Comparison of ENCODE assay signal across 23 cellular contexts in genomic region chr5:38622723-38623129, GRCh38.
DNase-seq lines count a peak whose midpoint lies in the region; ATAC-seq, FAIRE-seq and TF ChIP-seq lines count a peak whose summit lies in the region.
"Had no signal": no experiment of that assay in that cellular context is flagged by ENCODE, and none has a peak within 500 bp of the region (broad histone marks: within the 10 kb centered on the region; RNA-seq: fewer than 3 reads in every experiment).

No MANE protein-coding gene starts in this region.

- peaks cover 0 to 8% (median 0%) of the 10 kb centered on the region in 9 donors for H3K4me1 ChIP-seq in heart right ventricle
- H3K4me1 ChIP-seq in mesendoderm (ENCODE audit: control insufficient read depth, low read depth, low read length), result peaks cover 3% of the 10 kb centered on the region
- H3K4me1 ChIP-seq in Peyer's patch, result no peaks in the 10 kb centered on the region
- no peaks in the 10 kb centered on the region for H3K4me1 ChIP-seq in tibial nerve
- H3K4me1 ChIP-seq: SJSA1 had no signal

- no peaks in the 10 kb centered on the region for H3K79me2 ChIP-seq in mesendoderm (ENCODE audit: control insufficient read depth, insufficient read depth, low read length)

- 63 to 73% methylated on average over 3 of the region's 3 CpGs for WGBS in heart right ventricle, 2 donors
- no CpG with 5 or more reads among the region's 3 CpGs for WGBS in mesendoderm (ENCODE audit: extremely low coverage, insufficient coverage, low lambda C conversion rate)
- 91 to 98% methylated on average over 3 of the region's 3 CpGs for WGBS in tibial nerve, 2 donors

- H4K8ac ChIP-seq in mesendoderm (ENCODE audit: low read depth, low read length), result no peak overlapping the region

- H3K4me1 Mint-ChIP-seq in activated CD4-positive, alpha-beta memory T cell treated with anti-CD3 and anti-CD28 coated beads for 36 hours (ENCODE audit: low read depth), result no peaks in the 10 kb centered on the region
- no peaks in the 10 kb centered on the region for H3K4me1 Mint-ChIP-seq in HFFc6 (ENCODE audit: low read depth)
- H3K4me1 Mint-ChIP-seq: CD4-positive, CD25-positive, alpha-beta regulatory T cell; GM23338 had no signal

- H3K9ac ChIP-seq in SK-N-MC (ENCODE audit: insufficient read length) (no peak overlapping the region), mesendoderm (ENCODE audit: low read length) (no peak overlapping the region)

- H3K27me3 Mint-ChIP-seq in activated CD4-positive, alpha-beta memory T cell treated with anti-CD3 and anti-CD28 coated beads for 36 hours, result no peaks in the 10 kb centered on the region
- H3K27me3 Mint-ChIP-seq in HFFc6 (ENCODE audit: insufficient read depth), result no peaks in the 10 kb centered on the region; the same call in 1 of the 2 replicates
- H3K27me3 Mint-ChIP-seq: CD4-positive, CD25-positive, alpha-beta regulatory T cell had no signal

- TF ChIP-seq CTCF in heart right ventricle (IDR thresholded peaks at IDR 0.05), result no peak
- TF ChIP-seq CTCF in Peyer's patch (IDR thresholded peaks at IDR 0.05), result no peak
- no peak for TF ChIP-seq CTCF in tibial nerve (IDR thresholded peaks at IDR 0.05)
- TF ChIP-seq CTCF in HFFc6 (IDR thresholded peaks at IDR 0.05), result no peak

- no peak overlapping the region for H2BK120ac ChIP-seq in mesendoderm (ENCODE audit: low read depth, low read length)

- ATAC-seq in heart right ventricle, result peak in 5 of 8 donors; percentile 34 to 67 (median 53)
- ATAC-seq: GM23338 had no signal

- peak overlapping the region; percentile 74 for H3K27ac ChIP-seq in SK-N-MC
- H3K27ac ChIP-seq in heart right ventricle, result peak overlapping the region in 2 of 10 donors; percentile 15 to 30
- H3K27ac ChIP-seq in mesendoderm (ENCODE audit: low read depth, low read length), result no peak overlapping the region
- H3K27ac ChIP-seq in Peyer's patch, result no peak overlapping the region
- H3K27ac ChIP-seq in tibial nerve, result no peak overlapping the region
- H3K27ac ChIP-seq: HL-60, SJSA1 had no signal

- H3K36me3 ChIP-seq in SK-N-MC (ENCODE audit: insufficient read depth, low read length), result no peaks in the 10 kb centered on the region
- H3K36me3 ChIP-seq in heart right ventricle, result no peaks in the 10 kb centered on the region
- H3K36me3 ChIP-seq in mesendoderm (ENCODE audit: control insufficient read depth, insufficient read depth, low read length), result no peaks in the 10 kb centered on the region
- no peaks in the 10 kb centered on the region for H3K36me3 ChIP-seq in Peyer's patch
- H3K36me3 ChIP-seq in tibial nerve, result no peaks in the 10 kb centered on the region
- H3K36me3 ChIP-seq: SJSA1 had no signal

- TF ChIP-seq POLR2A in Peyer's patch (IDR thresholded peaks at IDR 0.05) (no peak), tibial nerve (IDR thresholded peaks at IDR 0.05) (no peak)

- no peaks in the 10 kb centered on the region for H3K79me1 ChIP-seq in mesendoderm (ENCODE audit: low read length)

- peak overlapping the region; percentile 31; the same call in 1 of the 2 replicates for H3K4me3 ChIP-seq in SK-N-MC
- H3K4me3 ChIP-seq in heart right ventricle, result no peak overlapping the region
- no peak overlapping the region for H3K4me3 ChIP-seq in mesendoderm (ENCODE audit: low read length)
- no peak overlapping the region for H3K4me3 ChIP-seq in Peyer's patch
- H3K4me3 ChIP-seq in tibial nerve, result no peak overlapping the region
- H3K4me3 ChIP-seq: GM23338, SJSA1 had no signal

- H3K4me3 Mint-ChIP-seq in activated CD4-positive, alpha-beta memory T cell treated with anti-CD3 and anti-CD28 coated beads for 36 hours, result no peak overlapping the region
- no peak overlapping the region for H3K4me3 Mint-ChIP-seq in HFFc6
- H3K4me3 Mint-ChIP-seq: CD4-positive, CD25-positive, alpha-beta regulatory T cell; GM23338 had no signal

- no peak overlapping the region for H3K4me2 ChIP-seq in mesendoderm (ENCODE audit: low read length)
- H3K4me2 ChIP-seq: GM23338 had no signal

- intact Hi-C loops in heart right ventricle (cut with DNase I), result no loop called here
- intact Hi-C loops in activated CD4-positive, alpha-beta memory T cell treated with anti-CD3 and anti-CD28 coated beads for 36 hours (cut with micrococcal nuclease), result no loop called here

- H3K4ac ChIP-seq in mesendoderm (ENCODE audit: low read depth, low read length), result peak overlapping the region; percentile 91

- no peak overlapping the region for H3K27ac Mint-ChIP-seq in activated CD4-positive, alpha-beta memory T cell treated with anti-CD3 and anti-CD28 coated beads for 36 hours
- no peak overlapping the region for H3K27ac Mint-ChIP-seq in HFFc6
- H3K27ac Mint-ChIP-seq: CD4-positive, CD25-positive, alpha-beta regulatory T cell; GM23338 had no signal

- no peak overlapping the region for H2AK5ac ChIP-seq in mesendoderm (ENCODE audit: low read length)

- H3K23ac ChIP-seq in mesendoderm (ENCODE audit: low read length), result no peak overlapping the region

- peaks cover 24% of the 10 kb centered on the region for H3K9me3 Mint-ChIP-seq in activated CD4-positive, alpha-beta memory T cell treated with anti-CD3 and anti-CD28 coated beads for 36 hours
- 0 out of 2 replicates have a peak, but pooled peaks cover 8% of the 10 kb centered on the region for H3K9me3 Mint-ChIP-seq in HFFc6

- TF ChIP-seq EP300 in tibial nerve (IDR thresholded peaks at IDR 0.05), result no peak

- POLR2A ChIA-PET in activated CD4-positive, alpha-beta memory T cell treated with anti-CD3 and anti-CD28 coated beads for 36 hours (lab: Charles Lee), result no interaction called here

- peaks cover 2% of the 10 kb centered on the region for H3K36me3 Mint-ChIP-seq in activated CD4-positive, alpha-beta memory T cell treated with anti-CD3 and anti-CD28 coated beads for 36 hours
- no peaks in the 10 kb centered on the region for H3K36me3 Mint-ChIP-seq in HFFc6 (ENCODE audit: low read depth)
- H3K36me3 Mint-ChIP-seq: CD4-positive, CD25-positive, alpha-beta regulatory T cell had no signal

- no peak overlapping the region for H4K5ac ChIP-seq in mesendoderm (ENCODE audit: low read length)

- no peak overlapping the region for H2BK5ac ChIP-seq in mesendoderm (ENCODE audit: low read length)

- no peak overlapping the region for H3K56ac ChIP-seq in mesendoderm (ENCODE audit: low read length)

- H3K18ac ChIP-seq in mesendoderm (ENCODE audit: low read length), result no peak overlapping the region

- FAIRE-seq in HTR-8/SVneo (lab: Jason Lieb, UNC), result peak; percentile 20
- FAIRE-seq: D721Med, G401.6, GM12891, GM19239 had no signal

- H3K9me3 ChIP-seq in SK-N-MC (ENCODE audit: low read depth, low read length) (no peaks in the 10 kb centered on the region; the same call in 1 of the 2 replicates), heart right ventricle (peaks cover 0 to 33% (median 7%) of the 10 kb centered on the region in 11 donors), Peyer's patch (peaks cover 0 to 4% (median 0%) of the 10 kb centered on the region in 4 donors), tibial nerve (peaks cover 0 to 29% (median 3%) of the 10 kb centered on the region in 4 donors)

- CTCF ChIA-PET in activated CD4-positive, alpha-beta memory T cell treated with anti-CD3 and anti-CD28 coated beads for 36 hours (lab: Charles Lee), result interaction anchor here (0.6 kb wide), 1 partner anchor 18 kb away, joined by 3 read pairs; no protein-coding TSS in a partner anchor

- H3K27me3 ChIP-seq in heart right ventricle (no peaks in the 10 kb centered on the region), mesendoderm (ENCODE audit: insufficient read depth, low read length, poor library complexity) (no peaks in the 10 kb centered on the region), Peyer's patch (no peaks in the 10 kb centered on the region), tibial nerve (no peaks in the 10 kb centered on the region)
- H3K27me3 ChIP-seq: SJSA1 had no signal

- H2BK15ac ChIP-seq in mesendoderm (replicated peaks; ENCODE audit: low read depth), result no peak overlapping the region

- no peak for DNase-seq in HTR-8/SVneo (ENCODE audit: insufficient read length, low spot score)
- DNase-seq in SK-N-MC (ENCODE audit: low read depth, low spot score), result no peak
- DNase-seq in heart right ventricle, result no peak
- DNase-seq in mesendoderm, result no peak
- no peak for DNase-seq in Peyer's patch
- no peak for DNase-seq in tibial nerve (ENCODE audit: low spot score in 2 of 2)
- DNase-seq in activated CD4-positive, alpha-beta memory T cell treated with anti-CD3 and anti-CD28 coated beads for 36 hours, result no peak
- no peak for DNase-seq in HFFc6
- DNase-seq: ACHN; CD4-positive, CD25-positive, alpha-beta regulatory T cell; DMS79 treated with DMSO at 0.1 percent for 48 hours; Karpas-422; NCI-H1930; NCI-H2171; NCI-H510A; RPMI8226 had no signal
